In genomic region chr11:61160487-61161189, GRCh38 we compare ENCODE assay signal across 8 cellular contexts. TPM values are rescaled to one million over a fixed set of nuclear protein-coding genes. Genes with fewer than 3 reads are reported as not detected.
DNase-seq lines count a peak whose midpoint lies in the region; ATAC-seq, FAIRE-seq and TF ChIP-seq lines count a peak whose summit lies in the region.

No MANE protein-coding gene starts in this region.

- H3K27ac Mint-ChIP-seq in activated naive CD8-positive, alpha-beta T cell treated with anti-CD3 and anti-CD28 coated beads, Interleukin-2, amount 10 ng/mL, durations not matched to agents 7 days and 5 days: peak overlapping the region; percentile 73

- H3K4me1 ChIP-seq in kidney (ENCODE audit: control insufficient read depth in 1 of 2, insufficient read depth in 1 of 2, low read depth in 1 of 2, low read length in 2 of 2): peaks cover 12 to 23% of the 10 kb centered on the region in 2 donors

- no peak for TF ChIP-seq CTCF in AG10803 (conservative IDR thresholded peaks at IDR 0.05; ENCODE audit: low read length)
- TF ChIP-seq CTCF in kidney (IDR thresholded peaks at IDR 0.05; ENCODE audit: borderline replicate concordance, extremely low read depth, insufficient read depth): no peak

- peaks cover 32% of the 10 kb centered on the region for H3K4me1 Mint-ChIP-seq in activated naive CD8-positive, alpha-beta T cell treated with anti-CD3 and anti-CD28 coated beads, Interleukin-2, amount 10 ng/mL, durations not matched to agents 7 days and 5 days

- peak overlapping the region; percentile 71 for H3K4me3 Mint-ChIP-seq in activated naive CD8-positive, alpha-beta T cell treated with anti-CD3 and anti-CD28 coated beads, Interleukin-2, amount 10 ng/mL, durations not matched to agents 7 days and 5 days

- H3K4me3 ChIP-seq in AG10803 (ENCODE audit: low read length) (peak overlapping the region; percentile 86), kidney (ENCODE audit: low read length in 2 of 2) (peak overlapping the region; percentile 86 to 89)

- CTCF ChIA-PET in HEK293T (lab: Yijun Ruan, JAX): interaction anchor here (0.6 kb wide), 1 partner anchor 386 kb away, joined by 3 read pairs; no protein-coding TSS in a partner anchor

- no peaks in the 10 kb centered on the region for H3K27me3 Mint-ChIP-seq in activated naive CD8-positive, alpha-beta T cell treated with anti-CD3 and anti-CD28 coated beads, Interleukin-2, amount 10 ng/mL, durations not matched to agents 7 days and 5 days

- no peak for ATAC-seq in activated naive CD8-positive, alpha-beta T cell treated with anti-CD3 and anti-CD28 coated beads, Interleukin-2, amount 10 ng/mL, durations not matched to agents 7 days and 5 days (ENCODE audit: low read depth)
- no peak for ATAC-seq in esophagus mucosa

- intact Hi-C loops in kidney (cut with DNase I): no loop called here

- H3K36me3 Mint-ChIP-seq in activated naive CD8-positive, alpha-beta T cell treated with anti-CD3 and anti-CD28 coated beads, Interleukin-2, amount 10 ng/mL, durations not matched to agents 7 days and 5 days: peaks cover 6% of the 10 kb centered on the region

- H3K36me3 ChIP-seq in kidney (ENCODE audit: control insufficient read depth in 1 of 2, insufficient read depth in 2 of 2, low read length in 2 of 2): no peaks in the 10 kb centered on the region

- H3K9ac ChIP-seq in kidney (ENCODE audit: low read length in 2 of 2): peak overlapping the region; percentile 57 to 83

- H3K9me3 Mint-ChIP-seq in activated naive CD8-positive, alpha-beta T cell treated with anti-CD3 and anti-CD28 coated beads, Interleukin-2, amount 10 ng/mL, durations not matched to agents 7 days and 5 days: peaks cover 1% of the 10 kb centered on the region

- POLR2A ChIA-PET in HEK293T (lab: Yijun Ruan, JAX): interaction anchor here (1.4 kb wide), 1 partner anchor 14 kb away, joined by 6 read pairs; no protein-coding TSS in a partner anchor
- POLR2A ChIA-PET in activated naive CD8-positive, alpha-beta T cell treated with anti-CD3 and anti-CD28 coated beads, Interleukin-2, amount 10 ng/mL, durations not matched to agents 7 days and 5 days (lab: Charles Lee): no interaction called here

- H3K27ac ChIP-seq in kidney (ENCODE audit: low read depth in 2 of 2, low read length in 2 of 2): peak overlapping the region; percentile 92 to 97

- no peak for DNase-seq in AG10803 (ENCODE audit: low read depth)
- DNase-seq in HEK293T (ENCODE audit: extremely low spot score): no peak
- no peak for DNase-seq in activated naive CD8-positive, alpha-beta T cell treated with anti-CD3 and anti-CD28 coated beads, Interleukin-2, amount 10 ng/mL, durations not matched to agents 7 days and 5 days
- DNase-seq in kidney: no peak
- peak; percentile 25 for DNase-seq in superior temporal gyrus (ENCODE audit: extremely low spot score)
- DNase-seq in HTR-8/SVneo (ENCODE audit: insufficient read length, low spot score): no peak
- DNase-seq in Kasumi-1 (lab: John Stamatoyannopoulos, UW): no peak

- FAIRE-seq in kidney (lab: Jason Lieb, UNC): no peak
- FAIRE-seq in HTR-8/SVneo (lab: Jason Lieb, UNC): no peak

- no peaks in the 10 kb centered on the region for H3K9me3 ChIP-seq in kidney (ENCODE audit: control insufficient read depth in 1 of 2, low read length in 2 of 2)

TF ChIP-seq in HEK293T, 16 proteins besides CTCF, POLR2A, EP300 and RAD21:
- peak; percentile 49 for TF ChIP-seq L3MBTL2 (conservative IDR thresholded peaks at IDR 0.05)
- TF ChIP-seq HDGF (IDR thresholded peaks at IDR 0.05; ENCODE audit: borderline replicate concordance): no peak
- TF ChIP-seq NFRKB (IDR thresholded peaks at IDR 0.05): no peak
- TF ChIP-seq CTBP1 (IDR thresholded peaks at IDR 0.05; ENCODE audit: borderline replicate concordance): no peak
- TF ChIP-seq LEF1 (IDR thresholded peaks at IDR 0.05; ENCODE audit: borderline replicate concordance): no peak
- TF ChIP-seq FOXM1 (IDR thresholded peaks at IDR 0.05; ENCODE audit: borderline replicate concordance): no peak

RNA-seq across cellular contexts. Expression of gene VPS37C, which starts 0.6 kb away (rescaled TPM):
- total RNA-seq in activated naive CD8-positive, alpha-beta T cell treated with anti-CD3 and anti-CD28 coated beads, Interleukin-2, amount 10 ng/mL, durations not matched to agents 7 days and 5 days: 1 to 10 TPM; 5.6 to 6.0 TPM
- 31.8 TPM for total RNA-seq in kidney
- polyA plus RNA-seq in kidney (ENCODE audit: insufficient read depth, low read depth, low replicate concordance): 13.9 TPM
- total RNA-seq in esophagus mucosa: 13.4 TPM

RNA-seq across cellular contexts. Expression of gene PGA3, which starts 42.7 kb away (rescaled TPM):
- not detected for total RNA-seq in activated naive CD8-positive, alpha-beta T cell treated with anti-CD3 and anti-CD28 coated beads, Interleukin-2, amount 10 ng/mL, durations not matched to agents 7 days and 5 days
- total RNA-seq in kidney (0.54 TPM), esophagus mucosa (not detected)
- polyA plus RNA-seq in kidney (ENCODE audit: insufficient read depth, low read depth, low replicate concordance): not detected

RNA-seq across cellular contexts. Expression of gene CD5, which starts 58.3 kb away (rescaled TPM):
- 100 to 1,000 TPM; 303 to 313 TPM for total RNA-seq in activated naive CD8-positive, alpha-beta T cell treated with anti-CD3 and anti-CD28 coated beads, Interleukin-2, amount 10 ng/mL, durations not matched to agents 7 days and 5 days
- 2.9 TPM for total RNA-seq in kidney
- polyA plus RNA-seq in kidney (ENCODE audit: insufficient read depth, low read depth, low replicate concordance): 0.26 TPM
- 0.48 TPM for total RNA-seq in esophagus mucosa

Comparison
In these comparisons a context has a peak if more than half of its experiments do, and no peak if none do; other contexts are left out.
1. RNA of gene CD5, which starts 58.3 kb away (total RNA-seq): 303 to 313 TPM in activated naive CD8-positive, alpha-beta T cell treated with anti-CD3 and anti-CD28 coated beads, Interleukin-2, amount 10 ng/mL, durations not matched to agents 7 days and 5 days; 2.9 TPM in kidney (single experiment) and 0.48 TPM in esophagus mucosa (single experiment); every median in the first group is over 10 times any median in the second.